In the genomic region with DNA sequence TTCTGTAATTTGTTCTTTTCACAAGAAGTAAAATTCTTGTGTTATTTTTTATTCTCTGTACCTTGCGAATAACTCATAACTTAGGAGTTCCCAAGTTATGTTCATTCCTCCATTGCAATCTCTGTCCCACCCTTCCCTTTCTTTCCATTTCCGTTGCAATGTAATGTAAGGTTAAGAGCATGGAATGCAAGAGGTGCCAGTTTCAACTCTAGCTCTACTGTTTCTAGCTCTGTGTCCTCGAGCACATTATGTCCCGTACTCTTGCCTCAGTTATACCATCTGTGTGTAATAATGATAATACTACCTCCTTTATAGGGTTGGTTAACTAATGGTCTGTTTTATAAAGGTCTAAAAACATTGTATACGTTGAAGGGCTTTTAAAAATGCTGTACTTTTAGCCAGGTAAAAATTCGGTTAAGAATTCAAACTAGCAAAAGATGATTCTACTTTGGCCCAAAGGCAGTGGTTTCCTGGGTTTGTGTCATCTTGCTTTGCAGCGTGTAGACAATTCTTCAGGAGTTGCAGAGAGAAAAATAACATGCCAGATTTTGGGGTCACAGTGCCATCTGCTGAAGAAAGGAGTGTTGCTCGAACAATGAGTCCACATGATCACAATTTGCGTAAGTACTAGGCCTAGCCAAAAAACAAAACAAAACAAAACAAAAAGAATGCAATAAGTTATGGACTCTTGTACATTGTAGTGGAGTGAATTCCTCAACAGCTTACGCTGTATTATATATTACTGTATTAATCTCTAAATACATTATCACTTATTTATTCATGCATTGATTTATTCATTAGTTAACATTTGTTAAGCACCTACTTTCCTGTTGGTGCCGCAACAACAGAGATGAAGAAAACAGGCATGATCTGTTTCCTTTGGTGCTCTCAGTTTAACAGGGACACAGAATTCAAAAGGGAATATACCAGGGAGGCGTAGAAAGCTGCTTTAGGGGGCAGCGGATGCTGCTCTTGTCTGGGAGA, we compare ENCODE assay signal across 10 cellular contexts. TPM values are rescaled to one million over a fixed set of nuclear protein-coding genes. Genes with fewer than 3 reads are reported as not detected.
A peak's percentile ranks its signal among the peaks of the same experiment; 100 is the strongest.
DNase-seq lines count a peak whose midpoint lies in the region; ATAC-seq, FAIRE-seq and TF ChIP-seq lines count a peak whose summit lies in the region.
"Had no signal": no experiment of that assay in that cellular context is flagged by ENCODE, and none has a peak within 500 bp of the region (broad histone marks: within the 10 kb centered on the region; RNA-seq: fewer than 3 reads in every experiment).

No MANE protein-coding gene starts in this region.

- no peaks in the 10 kb centered on the region for H3K36me3 ChIP-seq in stomach

- H3K27ac ChIP-seq in stomach = no peak overlapping the region

- TF ChIP-seq CTCF in D721Med (IDR thresholded peaks at IDR 0.05; ENCODE audit: insufficient read depth, missing control alignments) = peak; percentile 11
- no peak for TF ChIP-seq CTCF in stomach (IDR thresholded peaks at IDR 0.05)

- FAIRE-seq in D721Med (lab: Jason Lieb, UNC) = no peak

- no peaks in the 10 kb centered on the region for H3K4me1 Mint-ChIP-seq in activated naive CD4-positive, alpha-beta T cell treated with anti-CD3 and anti-CD28 coated beads, Interleukin-2, amount 10 ng/mL, durations not matched to agents 7 days and 5 days

- no peaks in the 10 kb centered on the region for H3K9me3 ChIP-seq in stomach

- H3K27me3 ChIP-seq in stomach = peaks cover 0 to 8% (median 0%) of the 10 kb centered on the region in 3 donors

- peak; percentile 58 for TF ChIP-seq RAD21 in Ishikawa (IDR thresholded peaks at IDR 0.05; ENCODE audit: low read depth)

- ATAC-seq in HG02798 (IDR thresholded peaks at IDR 0.05; ENCODE audit: poor library complexity, unreplicated experiment) (no peak), GM21723 (IDR thresholded peaks at IDR 0.05; ENCODE audit: unreplicated experiment) (no peak)

- no peak for TF ChIP-seq EP300 in Ishikawa (IDR thresholded peaks at IDR 0.05; ENCODE audit: borderline replicate concordance)
- TF ChIP-seq EP300 in stomach (IDR thresholded peaks at IDR 0.05) = no peak

- intact Hi-C loops in stomach (cut with DNase I; ENCODE audit: low total_unique reads) = no loop called here

- CTCF ChIA-PET in activated naive CD4-positive, alpha-beta T cell treated with anti-CD3 and anti-CD28 coated beads, Interleukin-2, amount 10 ng/mL, durations not matched to agents 7 days and 5 days (lab: Charles Lee) = interaction anchor here (1.1 to 5.4 kb wide), 4 partner anchors 10 to 102 kb away, joined by 3 to 74 read pairs (median 16); a partner anchor contains a TSS

- no peaks in the 10 kb centered on the region for H3K36me3 Mint-ChIP-seq in activated naive CD4-positive, alpha-beta T cell treated with anti-CD3 and anti-CD28 coated beads, Interleukin-2, amount 10 ng/mL, durations not matched to agents 7 days and 5 days

- DNase-seq in D721Med (ENCODE audit: insufficient read length, low spot score) (no peak), T1000 (lab: John Stamatoyannopoulos, UW) (peak; percentile 46), kidney glomerular epithelial cell (lab: John Stamatoyannopoulos, UW) (peak; percentile 41), stomach (no peak)
- no peak for DNase-seq in activated naive CD4-positive, alpha-beta T cell treated with anti-CD3 and anti-CD28 coated beads, Interleukin-2, amount 10 ng/mL, durations not matched to agents 7 days and 5 days
- DNase-seq: activated CD4-positive, CD25-positive, alpha-beta regulatory T cell; dermis blood vessel endothelial cell had no signal

- H3K9me3 Mint-ChIP-seq in activated naive CD4-positive, alpha-beta T cell treated with anti-CD3 and anti-CD28 coated beads, Interleukin-2, amount 10 ng/mL, durations not matched to agents 7 days and 5 days = no peaks in the 10 kb centered on the region

- H3K4me3 ChIP-seq in stomach = no peak overlapping the region

- no peak for TF ChIP-seq POLR2A in stomach (IDR thresholded peaks at IDR 0.05)

- H3K4me1 ChIP-seq in stomach = no peaks in the 10 kb centered on the region

- H3K27me3 Mint-ChIP-seq in activated naive CD4-positive, alpha-beta T cell treated with anti-CD3 and anti-CD28 coated beads, Interleukin-2, amount 10 ng/mL, durations not matched to agents 7 days and 5 days = peaks cover 19% of the 10 kb centered on the region

- H3K4me3 Mint-ChIP-seq in activated naive CD4-positive, alpha-beta T cell treated with anti-CD3 and anti-CD28 coated beads, Interleukin-2, amount 10 ng/mL, durations not matched to agents 7 days and 5 days = no peak overlapping the region

- no peak overlapping the region for H3K27ac Mint-ChIP-seq in activated naive CD4-positive, alpha-beta T cell treated with anti-CD3 and anti-CD28 coated beads, Interleukin-2, amount 10 ng/mL, durations not matched to agents 7 days and 5 days

- WGBS in stomach, 5 donors = 75 to 81% (median 77%) methylated on average over 13 of the region's 13 CpGs

TF ChIP-seq in Ishikawa, 13 proteins besides CTCF, POLR2A, EP300 and RAD21:
- no peak for TF ChIP-seq ZBTB7A (IDR thresholded peaks at IDR 0.05; ENCODE audit: low read depth)
- no peak for TF ChIP-seq CREB1 (IDR thresholded peaks at IDR 0.05; ENCODE audit: low read depth)
- no peak for TF ChIP-seq CEBPB (IDR thresholded peaks at IDR 0.05)
- TF ChIP-seq, protein P1, sequence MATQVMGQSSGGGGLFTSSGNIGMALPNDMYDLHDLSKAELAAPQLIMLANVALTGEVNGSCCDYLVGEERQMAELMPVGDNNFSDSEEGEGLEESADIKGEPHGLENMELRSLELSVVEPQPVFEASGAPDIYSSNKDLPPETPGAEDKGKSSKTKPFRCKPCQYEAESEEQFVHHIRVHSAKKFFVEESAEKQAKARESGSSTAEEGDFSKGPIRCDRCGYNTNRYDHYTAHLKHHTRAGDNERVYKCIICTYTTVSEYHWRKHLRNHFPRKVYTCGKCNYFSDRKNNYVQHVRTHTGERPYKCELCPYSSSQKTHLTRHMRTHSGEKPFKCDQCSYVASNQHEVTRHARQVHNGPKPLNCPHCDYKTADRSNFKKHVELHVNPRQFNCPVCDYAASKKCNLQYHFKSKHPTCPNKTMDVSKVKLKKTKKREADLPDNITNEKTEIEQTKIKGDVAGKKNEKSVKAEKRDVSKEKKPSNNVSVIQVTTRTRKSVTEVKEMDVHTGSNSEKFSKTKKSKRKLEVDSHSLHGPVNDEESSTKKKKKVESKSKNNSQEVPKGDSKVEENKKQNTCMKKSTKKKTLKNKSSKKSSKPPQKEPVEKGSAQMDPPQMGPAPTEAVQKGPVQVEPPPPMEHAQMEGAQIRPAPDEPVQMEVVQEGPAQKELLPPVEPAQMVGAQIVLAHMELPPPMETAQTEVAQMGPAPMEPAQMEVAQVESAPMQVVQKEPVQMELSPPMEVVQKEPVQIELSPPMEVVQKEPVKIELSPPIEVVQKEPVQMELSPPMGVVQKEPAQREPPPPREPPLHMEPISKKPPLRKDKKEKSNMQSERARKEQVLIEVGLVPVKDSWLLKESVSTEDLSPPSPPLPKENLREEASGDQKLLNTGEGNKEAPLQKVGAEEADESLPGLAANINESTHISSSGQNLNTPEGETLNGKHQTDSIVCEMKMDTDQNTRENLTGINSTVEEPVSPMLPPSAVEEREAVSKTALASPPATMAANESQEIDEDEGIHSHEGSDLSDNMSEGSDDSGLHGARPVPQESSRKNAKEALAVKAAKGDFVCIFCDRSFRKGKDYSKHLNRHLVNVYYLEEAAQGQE (IDR thresholded peaks at IDR 0.05; ENCODE audit: low read depth) = no peak
- TF ChIP-seq TAF1 (IDR thresholded peaks at IDR 0.05; ENCODE audit: low read depth) = no peak
- TF ChIP-seq NFIC (IDR thresholded peaks at IDR 0.05) = no peak
- no peak for TF ChIP-seq YY1 (IDR thresholded peaks at IDR 0.05; ENCODE audit: low read depth)
- TF ChIP-seq, protein P2, sequence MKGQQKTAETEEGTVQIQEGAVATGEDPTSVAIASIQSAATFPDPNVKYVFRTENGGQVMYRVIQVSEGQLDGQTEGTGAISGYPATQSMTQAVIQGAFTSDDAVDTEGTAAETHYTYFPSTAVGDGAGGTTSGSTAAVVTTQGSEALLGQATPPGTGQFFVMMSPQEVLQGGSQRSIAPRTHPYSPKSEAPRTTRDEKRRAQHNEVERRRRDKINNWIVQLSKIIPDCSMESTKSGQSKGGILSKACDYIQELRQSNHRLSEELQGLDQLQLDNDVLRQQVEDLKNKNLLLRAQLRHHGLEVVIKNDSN (IDR thresholded peaks at IDR 0.05) = no peak
- TF ChIP-seq EGR1 (IDR thresholded peaks at IDR 0.05) = no peak
- TF ChIP-seq FOXM1 (IDR thresholded peaks at IDR 0.05; ENCODE audit: borderline replicate concordance, low read depth) = no peak
- TF ChIP-seq TEAD4 (IDR thresholded peaks at IDR 0.05) = no peak
- TF ChIP-seq, protein P3, sequence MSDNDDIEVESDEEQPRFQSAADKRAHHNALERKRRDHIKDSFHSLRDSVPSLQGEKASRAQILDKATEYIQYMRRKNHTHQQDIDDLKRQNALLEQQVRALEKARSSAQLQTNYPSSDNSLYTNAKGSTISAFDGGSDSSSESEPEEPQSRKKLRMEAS (IDR thresholded peaks at IDR 0.05) = no peak
- no peak for TF ChIP-seq TCF12 (IDR thresholded peaks at IDR 0.05; ENCODE audit: low read depth)

RNA-seq across cellular contexts. Expression of a gene that starts 10.0 kb away (rescaled TPM):
- 10 to 100 TPM; 49.8 to 69.4 (median 61.6) TPM for total RNA-seq in stomach
- polyA plus RNA-seq in stomach = 10 to 100 TPM; 61.8 to 70.6 (median 64.3) TPM

RNA-seq across cellular contexts. Expression of a gene that starts 24.1 kb away (rescaled TPM):
- not detected for total RNA-seq in stomach
- polyA plus RNA-seq in stomach = 1 to 10 TPM in 1 of 3 donors, not detected in 2; 1.2 TPM
- total RNA-seq: dermis blood vessel endothelial cell had no signal

Comparison
In these comparisons a context has a peak if more than half of its experiments do, and no peak if none do; other contexts are left out.
1. DNase-seq: peak in T1000 (single experiment) and kidney glomerular epithelial cell (single experiment); none in D721Med (single experiment), stomach (single experiment) and activated naive CD4-positive, alpha-beta T cell treated with anti-CD3 and anti-CD28 coated beads, Interleukin-2, amount 10 ng/mL, durations not matched to agents 7 days and 5 days (single experiment).